ENCODE assay signal across 1 cellular context in genomic region chr1:92315766-92316413, GRCh38.
TF ChIP-seq lines count a peak whose summit lies in the region.

No MANE protein-coding gene starts in this region.

TF ChIP-seq in HEK293T, 16 proteins besides CTCF, POLR2A, EP300 and RAD21:
- TF ChIP-seq FOXM1 (IDR thresholded peaks at IDR 0.05; ENCODE audit: borderline replicate concordance) (no peak), FOXA1 (IDR thresholded peaks at IDR 0.05) (no peak), NFRKB (IDR thresholded peaks at IDR 0.05) (no peak), LEF1 (IDR thresholded peaks at IDR 0.05; ENCODE audit: borderline replicate concordance) (no peak), FOXK2 (IDR thresholded peaks at IDR 0.05) (no peak), TARDBP (IDR thresholded peaks at IDR 0.05) (no peak), ARNT (IDR thresholded peaks at IDR 0.05) (no peak), L3MBTL2 (conservative IDR thresholded peaks at IDR 0.05) (no peak), CTBP1 (IDR thresholded peaks at IDR 0.05; ENCODE audit: borderline replicate concordance) (no peak), PKNOX1 (IDR thresholded peaks at IDR 0.05) (no peak), HDGF (IDR thresholded peaks at IDR 0.05; ENCODE audit: borderline replicate concordance) (no peak), SP1 (IDR thresholded peaks at IDR 0.05) (no peak), ELF4 (IDR thresholded peaks at IDR 0.05) (no peak)
